26 cellular contexts compared by ENCODE assay signal in genomic region chr2:194205568-194206227, GRCh38.
"Had no signal": no experiment of that assay in that cellular context is flagged by ENCODE, and none has a peak within 500 bp of the region (broad histone marks: within the 10 kb centered on the region; RNA-seq: fewer than 3 reads in every experiment).

No MANE protein-coding gene starts in this region.

- H3K27ac ChIP-seq: colonic mucosa, epithelial cell of prostate, esophagus muscularis mucosa, foreskin keratinocyte, heart right ventricle, left lung, prostate gland, right atrium auricular region, sigmoid colon, stomach, thyroid gland had no signal

- H3K9me3 ChIP-seq: colonic mucosa, esophagus muscularis mucosa, prostate gland, sigmoid colon, thyroid gland had no signal

- H3K36me3 ChIP-seq: colonic mucosa, esophagus muscularis mucosa, heart right ventricle, left lung, prostate gland, right atrium auricular region, sigmoid colon, stomach, thyroid gland had no signal

- H3K4me1 ChIP-seq: colonic mucosa, esophagus muscularis mucosa, heart right ventricle, left lung, prostate gland, right atrium auricular region, sigmoid colon, stomach, thyroid gland had no signal

- H3K4me3 ChIP-seq: colonic mucosa, esophagus muscularis mucosa, heart right ventricle, left lung, prostate gland, right atrium auricular region, sigmoid colon, stomach, thyroid gland had no signal

- H3K27me3 ChIP-seq: colonic mucosa, esophagus muscularis mucosa, foreskin keratinocyte, heart right ventricle, left lung, right atrium auricular region, sigmoid colon, stomach, thyroid gland had no signal

- DNase-seq: colonic mucosa; effector CD8-positive, alpha-beta T cell; endodermal cell; foreskin keratinocyte; glutamatergic neuron; heart right ventricle; hippocampal formation; left cardiac atrium; left lung; mesenchymal stem cell; midbrain; naive thymus-derived CD4-positive, alpha-beta T cell; nephron progenitor cell; nucleus accumbens; sigmoid colon; stimulated activated CD4-positive, alpha-beta T cell treated with anti-CD3 and anti-CD28 coated beads, Interleukin-2, amount 100 ng/mL, for 24 hours; stimulated activated CD4-positive, alpha-beta T cell treated with anti-CD3 and anti-CD28 coated beads, Interleukin-4, amount 100 ng/mL, for 24 hours; stimulated activated naive CD4-positive, alpha-beta T cell treated with Interleukin-2 at 50 U/mL for 16 hours; stomach; thyroid gland; trophoblast cell had no signal

- ATAC-seq: foreskin keratinocyte; heart right ventricle; left cardiac atrium; left lung; naive thymus-derived CD4-positive, alpha-beta T cell; stimulated activated effector memory CD8-positive, alpha-beta T cell treated with anti-CD3 and anti-CD28 coated beads, Interleukin-12 subunit alpha, Interleukin-12 subunit beta, amount 100 ng/mL, for 72 hours had no signal
